29 cellular contexts compared by ENCODE assay signal in genomic region chr11:129918361-129918760, GRCh38.
"Had no signal": no experiment of that assay in that cellular context is flagged by ENCODE, and none has a peak within 500 bp of the region (broad histone marks: within the 10 kb centered on the region; RNA-seq: fewer than 3 reads in every experiment).

No MANE protein-coding gene starts in this region.

- H2AFZ ChIP-seq: hepatocyte had no signal

- H3K27me3 Mint-ChIP-seq: dendritic cell treated with granulocyte-macrophage colony-stimulating factor and Interleukin-4, amounts not matched to agents 40 ng/mL and 50 ng/mL, for 4 days; effector memory CD8-positive, alpha-beta T cell had no signal

- DNase-seq: colonic mucosa; cortex of kidney; dermis blood vessel endothelial cell; dorsolateral prefrontal cortex; effector CD4-positive, alpha-beta T cell; effector CD8-positive, alpha-beta T cell; effector memory CD4-positive, alpha-beta T cell; effector memory CD8-positive, alpha-beta T cell; erythroblast; esophagus squamous epithelium; foreskin fibroblast; foreskin keratinocyte; foreskin melanocyte; gastrocnemius medialis; glutamatergic neuron; head of caudate nucleus; heart left ventricle; heart right ventricle had no signal

- ATAC-seq: effector memory CD8-positive, alpha-beta T cell; esophagus mucosa; foreskin keratinocyte; gastrocnemius medialis; gastroesophageal sphincter; heart left ventricle; heart right ventricle had no signal

- H3K27me3 ChIP-seq: colonic mucosa, dorsolateral prefrontal cortex, esophagus muscularis mucosa, esophagus squamous epithelium, foreskin keratinocyte, gastrocnemius medialis, gastroesophageal sphincter, heart left ventricle, heart right ventricle, hepatocyte had no signal

- H3K4me1 ChIP-seq: colonic mucosa, esophagus muscularis mucosa, esophagus squamous epithelium, foreskin keratinocyte, gastrocnemius medialis, gastroesophageal sphincter, heart left ventricle had no signal

- H3K9me3 ChIP-seq: colonic mucosa, esophagus muscularis mucosa, esophagus squamous epithelium, gastrocnemius medialis, gastroesophageal sphincter, heart left ventricle, heart right ventricle had no signal

- H3K4me3 Mint-ChIP-seq: dendritic cell treated with granulocyte-macrophage colony-stimulating factor and Interleukin-4, amounts not matched to agents 40 ng/mL and 50 ng/mL, for 4 days; effector memory CD8-positive, alpha-beta T cell had no signal

- H3K27ac Mint-ChIP-seq: dendritic cell treated with granulocyte-macrophage colony-stimulating factor and Interleukin-4, amounts not matched to agents 40 ng/mL and 50 ng/mL, for 4 days had no signal

- H3K27ac ChIP-seq: colonic mucosa, coronary artery, dorsolateral prefrontal cortex, epithelial cell of prostate, esophagus muscularis mucosa, esophagus squamous epithelium, foreskin keratinocyte, gastrocnemius medialis, gastroesophageal sphincter, heart left ventricle, heart right ventricle, hepatocyte had no signal

- H3K9me3 Mint-ChIP-seq: dendritic cell treated with granulocyte-macrophage colony-stimulating factor and Interleukin-4, amounts not matched to agents 40 ng/mL and 50 ng/mL, for 4 days; effector memory CD8-positive, alpha-beta T cell had no signal

- FAIRE-seq: colon, endometrium, endothelial cell of umbilical vein, frontal cortex had no signal

- H3K4me3 ChIP-seq: colonic mucosa, coronary artery, dorsolateral prefrontal cortex, esophagus muscularis mucosa, esophagus squamous epithelium, gastrocnemius medialis, gastroesophageal sphincter, heart left ventricle, heart right ventricle, hepatocyte had no signal

- H3K4me2 ChIP-seq: hepatocyte had no signal
